Comparison of ENCODE assay signal across 8 cellular contexts in the genomic region with DNA sequence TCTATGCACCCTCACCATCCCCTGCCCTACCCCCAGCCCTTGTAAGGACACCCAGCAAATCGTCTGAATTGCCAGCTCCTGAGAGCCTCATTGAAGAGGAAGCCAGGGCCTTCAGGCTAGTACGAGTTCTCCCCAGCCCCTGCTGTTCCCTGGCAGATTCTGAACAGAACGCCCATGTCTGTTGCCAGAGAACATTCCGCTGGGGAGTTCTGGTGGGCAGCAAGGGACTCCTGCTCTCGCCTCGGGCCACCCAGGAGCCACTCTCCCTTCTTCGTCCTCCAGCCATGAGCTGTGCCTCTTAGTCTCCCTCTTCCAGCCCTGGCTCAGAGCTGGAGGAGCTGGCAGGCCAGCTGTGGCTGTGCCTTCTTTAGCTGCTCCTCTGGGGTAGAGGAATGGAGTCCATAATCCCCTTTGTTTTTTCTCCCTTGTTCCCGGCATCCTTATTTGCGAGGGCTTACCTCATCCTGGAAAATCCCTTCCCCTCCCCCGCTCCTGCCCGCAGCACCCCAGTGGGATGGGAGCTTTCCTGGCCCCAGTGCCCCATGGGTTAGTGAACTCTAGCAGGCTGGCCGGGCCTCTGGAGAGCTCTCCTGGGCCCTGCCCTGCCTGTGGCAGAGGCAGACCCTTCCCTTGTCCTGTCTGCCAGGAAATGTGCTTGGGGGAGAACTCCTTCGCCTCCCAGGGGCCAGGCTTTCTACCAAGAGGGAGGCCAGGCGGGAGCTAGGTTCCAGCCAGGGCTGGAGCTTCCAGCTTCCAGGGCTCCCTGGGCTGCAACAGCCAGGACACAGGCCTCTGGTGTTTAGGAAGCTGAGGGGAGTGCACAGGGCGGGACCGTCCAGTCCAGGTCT. TPM values are rescaled to one million over a fixed set of nuclear protein-coding genes. Genes with fewer than 3 reads are reported as not detected.
DNase-seq lines count a peak whose midpoint lies in the region; ATAC-seq, FAIRE-seq and TF ChIP-seq lines count a peak whose summit lies in the region.

No MANE protein-coding gene starts in this region.

- H3K9me3 ChIP-seq in endothelial cell of umbilical vein (replicated peaks; ENCODE audit: control insufficient read depth, insufficient read depth, low read length) (no peaks in the 10 kb centered on the region), mucosa of rectum (ENCODE audit: control insufficient read depth in 2 of 2, low read length in 2 of 2) (no peaks in the 10 kb centered on the region), MM.1S (replicated peaks; ENCODE audit: insufficient read depth, low read length) (no peaks in the 10 kb centered on the region)

- H3K4me3 ChIP-seq in endothelial cell of umbilical vein (replicated peaks in 1 of 3; ENCODE audit: insufficient read depth in 1 of 3, low read depth in 1 of 3, low read length in 3 of 3), result no peak overlapping the region
- no peak overlapping the region for H3K4me3 ChIP-seq in mucosa of rectum (ENCODE audit: low read length in 2 of 2)
- no peak overlapping the region for H3K4me3 ChIP-seq in MM.1S (ENCODE audit: low read length)

- no peak for TF ChIP-seq CTCF in endothelial cell of umbilical vein (IDR thresholded peaks at IDR 0.05; ENCODE audit: extremely low read depth in 1 of 2, insufficient read depth in 1 of 2, low read depth in 1 of 2, low read length in 2 of 2)
- TF ChIP-seq CTCF in MM.1S (IDR thresholded peaks at IDR 0.05; ENCODE audit: low read length), result no peak

- POLR2A ChIA-PET in endothelial cell of umbilical vein (lab: Charles Lee), result interaction anchor here (0.8 to 1.5 kb wide), 5 partner anchors 14 to 125 kb away, joined by 3 to 5 read pairs (median 4); a partner anchor contains a TSS

- DNase-seq in A172 (ENCODE audit: low spot score), result peak; percentile 85
- peak; percentile 85 for DNase-seq in NCI-H82 (lab: John Stamatoyannopoulos, UW)
- peak; percentile 81 for DNase-seq in endothelial cell of umbilical vein (ENCODE audit: low read depth, low spot score)
- no peak for DNase-seq in MM.1S
- DNase-seq in activated CD4-positive, alpha-beta T cell treated with anti-CD3 and anti-CD28 coated beads, Interleukin-2, amount 50 U/mL, for 48 hours, result no peak

- H2AFZ ChIP-seq in endothelial cell of umbilical vein (ENCODE audit: low read depth, low read length), result peak overlapping the region; percentile 35
- no peak overlapping the region for H2AFZ ChIP-seq in MM.1S (ENCODE audit: low read length)

- TSS peak; percentile 34 for BruUV-seq in endothelial cell of umbilical vein (replicated peaks; lab: Mats Ljungman, UMichigan)

- no peaks in the 10 kb centered on the region for H4K20me1 ChIP-seq in endothelial cell of umbilical vein (replicated peaks; ENCODE audit: control insufficient read depth, extremely low read depth, insufficient read depth, low read length)
- no peaks in the 10 kb centered on the region for H4K20me1 ChIP-seq in MM.1S (ENCODE audit: insufficient read depth, low read length)

- H3K36me3 ChIP-seq in endothelial cell of umbilical vein (ENCODE audit: control insufficient read depth in 2 of 2, extremely low read depth in 1 of 2, insufficient read depth in 2 of 2, low read length in 2 of 2) (peaks cover 0 to 1% of the 10 kb centered on the region in 2 experiments), mucosa of rectum (ENCODE audit: control insufficient read depth in 2 of 2, insufficient read depth in 2 of 2, low read length in 2 of 2) (peaks cover 0 to 10% of the 10 kb centered on the region in 2 donors), MM.1S (replicated peaks; ENCODE audit: insufficient read depth, low read length) (no peaks in the 10 kb centered on the region)

- CTCF ChIA-PET in endothelial cell of umbilical vein (lab: Charles Lee), result interaction anchor here (0.6 to 4.8 kb wide), 13 partner anchors 8 to 124 kb away, joined by 3 to 56 read pairs (median 5); a partner anchor contains a TSS

- H3K9ac ChIP-seq in endothelial cell of umbilical vein (replicated peaks; ENCODE audit: extremely low read depth, insufficient read depth, low read length), result peak overlapping the region; percentile 79
- peak overlapping the region in 1 of 2 donors; percentile 32 for H3K9ac ChIP-seq in mucosa of rectum (ENCODE audit: low read depth in 1 of 2, low read length in 2 of 2)
- no peak overlapping the region for H3K9ac ChIP-seq in MM.1S (ENCODE audit: low read length)

- H3K79me2 ChIP-seq in endothelial cell of umbilical vein (ENCODE audit: control insufficient read depth, insufficient read depth, low read length) (no peaks in the 10 kb centered on the region), MM.1S (ENCODE audit: low read length) (no peaks in the 10 kb centered on the region)

- H3K9me1 ChIP-seq in endothelial cell of umbilical vein (replicated peaks; ENCODE audit: control insufficient read depth, extremely low read depth, insufficient read depth, low read length), result no peaks in the 10 kb centered on the region

- H3K27me3 ChIP-seq in endothelial cell of umbilical vein (ENCODE audit: control insufficient read depth in 2 of 2, insufficient read depth in 2 of 2, low read length in 2 of 2), result no peaks in the 10 kb centered on the region
- H3K27me3 ChIP-seq in mucosa of rectum (ENCODE audit: control insufficient read depth in 2 of 2, insufficient read depth in 2 of 2, low read length in 2 of 2), result no peaks in the 10 kb centered on the region
- no peaks in the 10 kb centered on the region for H3K27me3 ChIP-seq in MM.1S (replicated peaks; ENCODE audit: insufficient read depth, low read length)

- no peak overlapping the region for H3K4me2 ChIP-seq in endothelial cell of umbilical vein (ENCODE audit: insufficient read depth, low read length)
- no peak overlapping the region for H3K4me2 ChIP-seq in MM.1S (ENCODE audit: low read depth, low read length)

- ATAC-seq in HG02798 (IDR thresholded peaks at IDR 0.05; ENCODE audit: poor library complexity, unreplicated experiment) (no peak), HG03045 (IDR thresholded peaks at IDR 0.05; ENCODE audit: unreplicated experiment) (no peak)

- no peak for TF ChIP-seq POLR2A in endothelial cell of umbilical vein (IDR thresholded peaks at IDR 0.05; ENCODE audit: low read depth, low read length)

- H3K4me1 ChIP-seq in endothelial cell of umbilical vein (ENCODE audit: control insufficient read depth, extremely low read depth, insufficient read depth, low read length), result peaks cover 52% of the 10 kb centered on the region
- peaks cover 12 to 16% of the 10 kb centered on the region in 2 donors for H3K4me1 ChIP-seq in mucosa of rectum (ENCODE audit: control insufficient read depth in 2 of 2, insufficient read depth in 2 of 2, low read length in 2 of 2)
- H3K4me1 ChIP-seq in MM.1S (ENCODE audit: low read length), result no peaks in the 10 kb centered on the region

- no peaks in the 10 kb centered on the region for H3F3A ChIP-seq in MM.1S (ENCODE audit: insufficient read depth, low read length)

- H3K9me2 ChIP-seq in MM.1S (replicated peaks; ENCODE audit: insufficient read depth, low read length), result no peaks in the 10 kb centered on the region

- dilution Hi-C loops in endothelial cell of umbilical vein (cut with MboI; ENCODE audit: extremely low pct_ligation_motif_present, low sequenced_read_pairs), result no loop called here

- H3K27ac ChIP-seq in endothelial cell of umbilical vein (ENCODE audit: insufficient read depth, low read depth, low read length) (peak overlapping the region; percentile 97), mucosa of rectum (ENCODE audit: low read depth in 2 of 2, low read length in 2 of 2) (peak overlapping the region; percentile 72 to 83), MM.1S (ENCODE audit: low read length) (no peak overlapping the region)

- intact Hi-C loops in endothelial cell of umbilical vein (cut with micrococcal nuclease), result loop anchor here (1.0 kb wide), 2 partner anchors 7 to 15 kb away; no protein-coding TSS in a partner anchor

- peak; percentile 80 for FAIRE-seq in endothelial cell of umbilical vein (lab: Jason Lieb, UNC)

TF ChIP-seq in endothelial cell of umbilical vein, 7 proteins besides CTCF, POLR2A, EP300 and RAD21:
- TF ChIP-seq, protein P1, sequence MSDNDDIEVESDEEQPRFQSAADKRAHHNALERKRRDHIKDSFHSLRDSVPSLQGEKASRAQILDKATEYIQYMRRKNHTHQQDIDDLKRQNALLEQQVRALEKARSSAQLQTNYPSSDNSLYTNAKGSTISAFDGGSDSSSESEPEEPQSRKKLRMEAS (IDR thresholded peaks at IDR 0.05; ENCODE audit: insufficient read depth, insufficient read length), result no peak
- peak; percentile 23 for TF ChIP-seq POLR2AphosphoS5 (IDR thresholded peaks at IDR 0.05; ENCODE audit: insufficient read depth, low read depth, low read length)

RNA-seq across cellular contexts. Expression of a gene that starts 16.6 kb away (rescaled TPM):
- 66.8 and 68.3 TPM in 2 replicates for total RNA-seq in A172 (2014; rRNA removed; shearing (Covaris generic))
- total RNA-seq in endothelial cell of umbilical vein, result 108 and 114 TPM in 2 replicates
- 74.1 and 77.2 TPM in 2 replicates for polyA plus RNA-seq in endothelial cell of umbilical vein
- polyA plus RNA-seq in endothelial cell of umbilical vein (2011; cell fraction: cytosol; rRNA removed), result 88.7 and 106 TPM in 2 replicates
- polyA plus RNA-seq in endothelial cell of umbilical vein (2011; cell fraction: nucleus; rRNA removed), result 74.2 and 76.4 TPM in 2 replicates
- 154 and 159 TPM in 2 replicates for polyA plus RNA-seq in endothelial cell of umbilical vein (2012)
- 45.9 and 64.0 TPM in 2 replicates for polyA minus RNA-seq in endothelial cell of umbilical vein
- polyA minus RNA-seq in endothelial cell of umbilical vein (2011; cell fraction: cytosol; rRNA and poly(A)+ RNA removed), result 17.6 TPM
- polyA minus RNA-seq in endothelial cell of umbilical vein (2011; cell fraction: nucleus; rRNA and poly(A)+ RNA removed), result 26.3 and 40.0 TPM in 2 replicates

Comparison
In these comparisons a context has a peak if more than half of its experiments do, and no peak if none do; other contexts are left out.
1. DNase-seq: peak in A172 (single experiment), NCI-H82 (single experiment) and endothelial cell of umbilical vein (single experiment); none in MM.1S (single experiment) and activated CD4-positive, alpha-beta T cell treated with anti-CD3 and anti-CD28 coated beads, Interleukin-2, amount 50 U/mL, for 48 hours (0 of 2).